31 cellular contexts compared by ENCODE assay signal in the genomic region with DNA sequence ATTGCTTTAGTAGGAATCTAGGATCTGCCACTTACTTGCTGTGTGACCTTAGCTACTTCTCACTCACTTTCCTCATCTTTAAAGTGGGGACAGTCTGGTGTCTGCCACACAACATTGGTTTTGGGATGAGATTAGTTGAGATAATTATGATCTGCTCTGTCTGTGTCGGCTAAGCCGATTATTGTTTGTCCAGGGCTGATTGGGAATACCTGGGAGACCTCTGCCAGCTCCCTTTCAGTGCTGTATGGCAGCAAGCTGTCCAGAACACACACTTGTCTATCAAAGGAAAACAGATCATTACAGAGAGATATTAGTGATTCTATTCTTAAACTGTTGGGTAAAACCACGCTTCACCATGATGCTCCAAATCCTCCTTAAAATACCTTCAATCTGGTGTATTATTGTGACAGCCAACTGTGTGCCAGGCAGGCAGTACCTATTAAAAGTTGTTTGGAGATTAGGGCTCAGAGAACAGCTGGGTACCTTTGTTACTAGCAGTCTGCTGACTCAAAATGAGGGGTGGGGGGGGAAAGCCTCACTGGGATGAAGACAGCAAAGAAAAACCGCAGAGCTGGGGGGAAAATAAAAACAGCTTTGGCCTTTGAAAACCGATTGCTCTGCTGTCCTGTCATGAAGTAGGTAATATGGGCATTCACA.
DNase-seq lines count a peak whose midpoint lies in the region; ATAC-seq, FAIRE-seq and TF ChIP-seq lines count a peak whose summit lies in the region.
"Had no signal": no experiment of that assay in that cellular context is flagged by ENCODE, and none has a peak within 500 bp of the region (broad histone marks: within the 10 kb centered on the region; RNA-seq: fewer than 3 reads in every experiment).

No MANE protein-coding gene starts in this region.

- H2BK20ac ChIP-seq in H1 (ENCODE audit: low read length): no peak overlapping the region

- TF ChIP-seq POLR2A in H1 (IDR thresholded peaks at IDR 0.05; ENCODE audit: control extremely low read depth in 1 of 2, low read depth in 2 of 2, low read length in 2 of 2): no peak
- no peak for TF ChIP-seq POLR2A in gastroesophageal sphincter (IDR thresholded peaks at IDR 0.05)

- H2AFZ ChIP-seq in H1 (ENCODE audit: low read length): peak overlapping the region; percentile 39; the same call in 1 of the 2 replicates

- H3K4ac ChIP-seq in H1 (replicated peaks; ENCODE audit: insufficient read length, low read depth, low read length): no peak overlapping the region

- no peak overlapping the region for H4K91ac ChIP-seq in H1 (replicated peaks; ENCODE audit: insufficient read length, low read length)

- no peak overlapping the region for H2AK5ac ChIP-seq in H1 (ENCODE audit: low read depth, low read length)

- no peaks in the 10 kb centered on the region for H3K9me3 ChIP-seq in HUES48 (ENCODE audit: control insufficient read depth, insufficient read depth, low read length)
- no peaks in the 10 kb centered on the region for H3K9me3 ChIP-seq in H1 (ENCODE audit: insufficient read depth in 2 of 2, low read depth in 1 of 2, low read length in 1 of 2)
- no peaks in the 10 kb centered on the region for H3K9me3 ChIP-seq in gastroesophageal sphincter
- H3K9me3 ChIP-seq: BLaER1, esophagus muscularis mucosa, heart right ventricle, lower lobe of right lung, ovary, suprapubic skin, upper lobe of left lung had no signal

- no peak overlapping the region for H2BK5ac ChIP-seq in H1 (ENCODE audit: low read depth, low read length)

- POLR2A ChIA-PET in H1 (lab: Charles Lee; ENCODE audit: partially characterized antibody): no interaction called here

- H3K36me3 ChIP-seq in HUES48 (ENCODE audit: control insufficient read depth, insufficient read depth, low read length): no peaks in the 10 kb centered on the region
- no peaks in the 10 kb centered on the region for H3K36me3 ChIP-seq in H1 (ENCODE audit: control insufficient read depth in 2 of 4, insufficient read depth in 4 of 4, low read length in 3 of 4)
- no peaks in the 10 kb centered on the region for H3K36me3 ChIP-seq in gastroesophageal sphincter
- H3K36me3 ChIP-seq: BLaER1, esophagus muscularis mucosa, heart right ventricle, lower lobe of right lung, ovary, suprapubic skin, upper lobe of left lung had no signal

- H3K4me3 ChIP-seq in HUES48 (ENCODE audit: low read depth, low read length): no peak overlapping the region
- H3K4me3 ChIP-seq in H1 (ENCODE audit: extremely low read depth in 1 of 4, insufficient read depth in 2 of 4, low read depth in 3 of 4, low read length in 4 of 4): no peak overlapping the region
- no peak overlapping the region for H3K4me3 ChIP-seq in gastroesophageal sphincter
- H3K4me3 ChIP-seq: BLaER1, esophagus muscularis mucosa, heart right ventricle, lower lobe of right lung, ovary, suprapubic skin, upper lobe of left lung had no signal

- H3K27me3 ChIP-seq in HUES48 (ENCODE audit: control insufficient read depth, insufficient read depth, low read length) (no peaks in the 10 kb centered on the region), H1 (replicated peaks in 1 of 4; ENCODE audit: control insufficient read depth in 3 of 4, extremely low read depth in 1 of 4, insufficient read depth in 3 of 4, low read length in 3 of 4) (no peaks in the 10 kb centered on the region), gastroesophageal sphincter (no peaks in the 10 kb centered on the region)
- H3K27me3 ChIP-seq: BLaER1, esophagus muscularis mucosa, heart right ventricle, ovary, suprapubic skin, upper lobe of left lung had no signal

- H3K79me1 ChIP-seq in H1 (ENCODE audit: low read depth, low read length): no peaks in the 10 kb centered on the region

- H4K5ac ChIP-seq in H1 (ENCODE audit: insufficient read length, low read depth, low read length): no peak overlapping the region

- no peak overlapping the region for H3K18ac ChIP-seq in H1 (ENCODE audit: extremely low read depth, low read length)

- peak overlapping the region; percentile 5 for H3K27ac ChIP-seq in HUES48 (ENCODE audit: low read depth, low read length)
- H3K27ac ChIP-seq in H1 (ENCODE audit: low read depth, low read length): no peak overlapping the region
- H3K27ac ChIP-seq in gastroesophageal sphincter: no peak overlapping the region
- H3K27ac ChIP-seq: BLaER1, esophagus muscularis mucosa, heart right ventricle, lower lobe of right lung, ovary, RWPE1, suprapubic skin, upper lobe of left lung had no signal

- no peak overlapping the region for H2BK12ac ChIP-seq in H1 (ENCODE audit: low read depth, low read length)

- peaks cover 12% of the 10 kb centered on the region for H3K4me1 ChIP-seq in HUES48 (ENCODE audit: control insufficient read depth, insufficient read depth, low read length)
- H3K4me1 ChIP-seq in H1 (replicated peaks in 1 of 4; ENCODE audit: control insufficient read depth in 3 of 4, insufficient read depth in 4 of 4, low read length in 3 of 4): peaks cover 0 to 12% (median 6%) of the 10 kb centered on the region in 4 experiments; a peak in 5 of 7 replicates
- no peaks in the 10 kb centered on the region for H3K4me1 ChIP-seq in gastroesophageal sphincter
- H3K4me1 ChIP-seq: BLaER1, esophagus muscularis mucosa, heart right ventricle, lower lobe of right lung, suprapubic skin, upper lobe of left lung had no signal

- no peak for TF ChIP-seq RAD21 in H1 (IDR thresholded peaks at IDR 0.05 in 1 of 2, conservative IDR thresholded peaks at IDR 0.05 in 1 of 2; ENCODE audit: low read depth in 2 of 2, low read length in 2 of 2)

- TF ChIP-seq EP300 in H1 (IDR thresholded peaks at IDR 0.05; ENCODE audit: borderline replicate concordance in 1 of 2, low read depth in 2 of 2, low read length in 2 of 2): no peak
- no peak for TF ChIP-seq EP300 in gastroesophageal sphincter (IDR thresholded peaks at IDR 0.05)

- 79% methylated on average over 5 of the region's 5 CpGs; no CpG with 5 or more reads in 1 of the 2 experiments for WGBS in H1 (ENCODE audit: extremely low coverage in 1 of 2, insufficient coverage in 1 of 2, insufficient read length in 1 of 2, insufficient replicate concordance in 2 of 2, low coverage in 1 of 2, low lambda C conversion rate in 2 of 2, missing lambda C conversion rate in 1 of 2), 2 experiments
- 79 to 88% methylated on average over 3 to 5 of the region's 5 CpGs for WGBS in gastroesophageal sphincter (ENCODE audit: low coverage in 1 of 2), 2 donors

- ATAC-seq in GM19324 (IDR thresholded peaks at IDR 0.05; ENCODE audit: low FRiP score, unreplicated experiment) (no peak), gastroesophageal sphincter (no peak)
- ATAC-seq: HCT116, heart right ventricle, lower lobe of right lung had no signal

- H3K79me2 ChIP-seq in H1 (ENCODE audit: control insufficient read depth in 1 of 2, insufficient read depth in 2 of 2, low read length in 2 of 2): no peaks in the 10 kb centered on the region

- H3K14ac ChIP-seq in H1 (ENCODE audit: insufficient read length): no peak overlapping the region

- no peaks in the 10 kb centered on the region for H3K23me2 ChIP-seq in H1 (ENCODE audit: low read depth, low read length)

- TF ChIP-seq CTCF in H1 (IDR thresholded peaks at IDR 0.05; ENCODE audit: control extremely low read depth in 1 of 3, insufficient read depth in 1 of 3, low read depth in 1 of 3, low read length in 3 of 3): no peak
- TF ChIP-seq CTCF in gastroesophageal sphincter (IDR thresholded peaks at IDR 0.05): no peak

- FAIRE-seq in H1 (lab: Jason Lieb, UNC): no peak
- FAIRE-seq: endometrium, small intestine, TTC549 had no signal

- DNase-seq in NCI-H524 treated with DMSO at 0.1 percent for 48 hours (lab: John Stamatoyannopoulos, UW) (peak; percentile 96), H1 (ENCODE audit: low read depth in 1 of 2, low spot score in 2 of 2) (no peak), retina (peak; percentile 25), RKO (ENCODE audit: low spot score) (no peak), NCI-H2196 treated with DMSO at 0.1 percent for 48 hours (lab: John Stamatoyannopoulos, UW; ENCODE audit: unreplicated experiment) (no peak)
- DNase-seq: activated CD4-positive, alpha-beta memory T cell treated with anti-CD3 and anti-CD28 coated beads, Interleukin-2, amount 10 ng/mL, durations not matched to agents 7 days and 5 days; activated CD4-positive, CD25-positive, alpha-beta regulatory T cell treated with anti-CD3 and anti-CD28 coated beads, Interleukin-2, amount 50 U/mL, for 72 hours; activated CD8-positive, alpha-beta memory T cell treated with anti-CD3 and anti-CD28 coated beads, Interleukin-2, amount 50 U/mL, for 48 hours; activated naive CD4-positive, alpha-beta T cell treated with anti-CD3 and anti-CD28 coated beads for 36 hours; dermis blood vessel endothelial cell; foreskin fibroblast; GDM1; heart right ventricle; Kasumi-1; lower lobe of right lung; NCI-H1436 treated with DMSO at 0.1 percent for 48 hours; NCI-H526 treated with DMSO at 0.1 percent for 48 hours; ovary; small intestine; stimulated activated naive CD4-positive, alpha-beta T cell; upper lobe of left lung had no signal

- no peak overlapping the region for H4K8ac ChIP-seq in H1 (ENCODE audit: extremely low read depth, insufficient read depth, low read length)

- CTCF ChIA-PET in H1 (lab: Charles Lee; ENCODE audit: partially characterized antibody): interaction anchor here (0.7 to 1.6 kb wide), 2 partner anchors 26 to 41 kb away, joined by 3 read pairs; no protein-coding TSS in a partner anchor

- H3K56ac ChIP-seq in H1 (replicated peaks; ENCODE audit: insufficient read length, low read depth, low read length): no peak overlapping the region

- H4K20me1 ChIP-seq in H1 (replicated peaks in 1 of 2; ENCODE audit: control insufficient read depth in 1 of 2, insufficient read depth in 2 of 2, low read length in 2 of 2): no peaks in the 10 kb centered on the region
- H4K20me1 ChIP-seq: BLaER1 had no signal

- H3K4me2 ChIP-seq in H1 (ENCODE audit: insufficient read depth in 1 of 2, low read depth in 2 of 2, low read length in 2 of 2): peak overlapping the region; percentile 15 to 22; a peak in 1 of 4 replicates
- H3K4me2 ChIP-seq: BLaER1 had no signal

- H2BK120ac ChIP-seq in H1 (replicated peaks; ENCODE audit: low read depth, low read length): no peak overlapping the region

- no peak overlapping the region for H3K23ac ChIP-seq in H1 (ENCODE audit: insufficient read length)

- H2BK15ac ChIP-seq in H1 (ENCODE audit: low read length): no peak overlapping the region

- H3K9ac ChIP-seq in HUES48 (ENCODE audit: low read depth, low read length): no peak overlapping the region
- no peak overlapping the region for H3K9ac ChIP-seq in H1 (replicated peaks in 1 of 4; ENCODE audit: extremely low read depth in 1 of 4, low read depth in 3 of 4, low read length in 3 of 4)
- H3K9ac ChIP-seq: BLaER1 had no signal

TF ChIP-seq in H1, 55 proteins besides CTCF, POLR2A, EP300 and RAD21 (continues in another document):
- TF ChIP-seq SIN3A (conservative IDR thresholded peaks at IDR 0.05 in 1 of 2, IDR thresholded peaks at IDR 0.05 in 1 of 2; ENCODE audit: low read depth in 1 of 2, low read length in 2 of 2): no peak

Comparison
In these comparisons a context has a peak if more than half of its experiments do, and no peak if none do; other contexts are left out.
1. DNase-seq: peak in NCI-H524 treated with DMSO at 0.1 percent for 48 hours (single experiment) and retina (single experiment); none in H1 (0 of 2), RKO (single experiment) and NCI-H2196 treated with DMSO at 0.1 percent for 48 hours (single experiment).